2 cellular contexts compared by ENCODE assay signal in the genomic region with DNA sequence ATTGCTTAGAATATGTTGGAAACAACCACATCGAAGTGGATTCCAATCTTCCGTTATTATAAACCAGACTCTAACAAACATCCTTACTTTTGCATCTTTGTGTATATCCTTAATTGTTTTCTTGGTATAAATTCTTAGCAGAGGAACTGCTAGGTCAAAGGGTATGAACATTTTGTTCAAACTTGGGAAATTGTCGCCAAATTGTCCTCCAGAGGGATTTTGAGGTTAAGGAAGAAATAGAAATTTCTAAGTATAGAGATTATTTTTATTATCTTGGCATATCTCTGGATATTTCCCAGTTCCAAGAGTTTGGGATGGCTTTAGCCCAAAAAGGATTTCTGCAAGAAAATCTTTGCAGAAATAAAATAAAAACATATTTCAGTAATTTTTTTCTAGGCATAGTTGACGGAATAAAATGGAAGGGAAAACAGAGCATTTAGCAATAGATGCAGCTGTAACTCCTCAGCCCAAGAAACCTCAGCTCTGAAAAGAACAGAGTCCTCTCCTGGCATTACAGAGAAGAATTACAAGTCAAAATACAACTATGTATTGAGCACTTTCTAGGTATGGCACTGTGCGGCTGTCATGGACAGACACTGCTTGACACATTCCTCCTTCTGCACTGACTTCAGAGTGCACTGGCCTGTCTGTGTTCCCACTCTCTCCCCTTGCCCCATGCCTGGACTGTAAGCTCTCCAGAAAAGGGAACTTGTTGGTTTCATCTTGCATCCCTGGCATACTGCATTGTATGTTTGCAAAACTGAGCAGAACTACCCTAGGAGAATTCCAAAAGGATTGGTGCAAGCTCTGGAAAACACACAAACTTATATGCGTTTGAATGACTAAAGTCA.
TF ChIP-seq lines count a peak whose summit lies in the region.

No MANE protein-coding gene starts in this region.

TF ChIP-seq in SK-N-SH treated with all-trans-retinoic acid at 6 μM for 48 hours, 23 proteins besides CTCF, POLR2A, EP300 and RAD21:
- TF ChIP-seq SNAI2 (CRISPR knock-in tag; IDR thresholded peaks at IDR 0.05): no peak

TF ChIP-seq in SK-N-SH, 30 proteins besides CTCF, POLR2A, EP300 and RAD21:
- TF ChIP-seq NRF1 (IDR thresholded peaks at IDR 0.05; ENCODE audit: low read depth, low read length) (no peak), MXI1 (IDR thresholded peaks at IDR 0.05; ENCODE audit: low read depth, low read length) (no peak), FOSL2 (IDR thresholded peaks at IDR 0.05; ENCODE audit: borderline replicate concordance, low read depth) (no peak), POLR2AphosphoS5 (IDR thresholded peaks at IDR 0.05; ENCODE audit: low read depth, low read length) (no peak), USF2 (IDR thresholded peaks at IDR 0.05; ENCODE audit: borderline replicate concordance, low read depth, low read length) (no peak), MEF2A (IDR thresholded peaks at IDR 0.05; ENCODE audit: borderline replicate concordance, low read depth) (no peak), NFIC (IDR thresholded peaks at IDR 0.05; ENCODE audit: borderline replicate concordance) (no peak), CHD2 (IDR thresholded peaks at IDR 0.05; ENCODE audit: low read length, partially characterized antibody) (no peak), SMC3 (IDR thresholded peaks at IDR 0.05; ENCODE audit: low read depth, low read length) (no peak), USF1 (IDR thresholded peaks at IDR 0.05; ENCODE audit: borderline replicate concordance, low read depth) (no peak), RFX5 (IDR thresholded peaks at IDR 0.05; ENCODE audit: low read length) (no peak), JUND (IDR thresholded peaks at IDR 0.05) (no peak), ELF1 (IDR thresholded peaks at IDR 0.05) (no peak), TAF1 (IDR thresholded peaks at IDR 0.05; ENCODE audit: borderline replicate concordance, low read depth, low read length) (no peak), MAX (IDR thresholded peaks at IDR 0.05; ENCODE audit: low read depth) (no peak), TEAD4 (IDR thresholded peaks at IDR 0.05; ENCODE audit: borderline replicate concordance, insufficient read depth) (no peak)
- TF ChIP-seq, protein P1, sequence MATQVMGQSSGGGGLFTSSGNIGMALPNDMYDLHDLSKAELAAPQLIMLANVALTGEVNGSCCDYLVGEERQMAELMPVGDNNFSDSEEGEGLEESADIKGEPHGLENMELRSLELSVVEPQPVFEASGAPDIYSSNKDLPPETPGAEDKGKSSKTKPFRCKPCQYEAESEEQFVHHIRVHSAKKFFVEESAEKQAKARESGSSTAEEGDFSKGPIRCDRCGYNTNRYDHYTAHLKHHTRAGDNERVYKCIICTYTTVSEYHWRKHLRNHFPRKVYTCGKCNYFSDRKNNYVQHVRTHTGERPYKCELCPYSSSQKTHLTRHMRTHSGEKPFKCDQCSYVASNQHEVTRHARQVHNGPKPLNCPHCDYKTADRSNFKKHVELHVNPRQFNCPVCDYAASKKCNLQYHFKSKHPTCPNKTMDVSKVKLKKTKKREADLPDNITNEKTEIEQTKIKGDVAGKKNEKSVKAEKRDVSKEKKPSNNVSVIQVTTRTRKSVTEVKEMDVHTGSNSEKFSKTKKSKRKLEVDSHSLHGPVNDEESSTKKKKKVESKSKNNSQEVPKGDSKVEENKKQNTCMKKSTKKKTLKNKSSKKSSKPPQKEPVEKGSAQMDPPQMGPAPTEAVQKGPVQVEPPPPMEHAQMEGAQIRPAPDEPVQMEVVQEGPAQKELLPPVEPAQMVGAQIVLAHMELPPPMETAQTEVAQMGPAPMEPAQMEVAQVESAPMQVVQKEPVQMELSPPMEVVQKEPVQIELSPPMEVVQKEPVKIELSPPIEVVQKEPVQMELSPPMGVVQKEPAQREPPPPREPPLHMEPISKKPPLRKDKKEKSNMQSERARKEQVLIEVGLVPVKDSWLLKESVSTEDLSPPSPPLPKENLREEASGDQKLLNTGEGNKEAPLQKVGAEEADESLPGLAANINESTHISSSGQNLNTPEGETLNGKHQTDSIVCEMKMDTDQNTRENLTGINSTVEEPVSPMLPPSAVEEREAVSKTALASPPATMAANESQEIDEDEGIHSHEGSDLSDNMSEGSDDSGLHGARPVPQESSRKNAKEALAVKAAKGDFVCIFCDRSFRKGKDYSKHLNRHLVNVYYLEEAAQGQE (IDR thresholded peaks at IDR 0.05; ENCODE audit: low read depth, low read length): no peak
